Comparison of ENCODE assay signal across 8 cellular contexts in genomic region chr3:128488995-128489859, GRCh38. TPM values are rescaled to one million over a fixed set of nuclear protein-coding genes. Genes with fewer than 3 reads are reported as not detected.
DNase-seq lines count a peak whose midpoint lies in the region; ATAC-seq and TF ChIP-seq lines count a peak whose summit lies in the region.

No MANE protein-coding gene starts in this region.

- peaks cover 48 to 74% of the 10 kb centered on the region in 2 donors for H3K27me3 Mint-ChIP-seq in T-cell
- H3K27me3 Mint-ChIP-seq in mesothelial cell of epicardium (ENCODE audit: low read depth), result peaks cover 19% of the 10 kb centered on the region

- H3K4me1 ChIP-seq in ectodermal cell (ENCODE audit: control insufficient read depth, insufficient read depth, low read length), result peaks cover 51% of the 10 kb centered on the region
- peaks cover 85% of the 10 kb centered on the region for H3K4me1 ChIP-seq in vagina

- CTCF ChIA-PET in T-cell (lab: Charles Lee), result interaction anchor here in 1 of 2 donors (0.5 to 1.0 kb wide), 3 partner anchors 62 to 901 kb away, joined by 3 to 5 read pairs (median 4); no protein-coding TSS in a partner anchor

- H3K36me3 Mint-ChIP-seq in T-cell (no peaks in the 10 kb centered on the region), mesothelial cell of epicardium (peaks cover 6% of the 10 kb centered on the region)

- DNase-seq in CD1c-positive myeloid dendritic cell (ENCODE audit: extremely low spot score) (peak; percentile 29), HUDEP-2 (lab: John Stamatoyannopoulos, UW; ENCODE audit: unreplicated experiment in 76 of 76) (peak in 67 of 76 experiments; percentile 25 to 77 (median 57)), T-cell (peak in 4 of 34 experiments; percentile 25 to 41 (median 28)), mesothelial cell of epicardium (ENCODE audit: low spot score in 2 of 2, unreplicated experiment in 2 of 2) (peak in 1 of 2 experiments; percentile 82), vagina (ENCODE audit: extremely low spot score in 2 of 2) (no peak), omental fat pad (ENCODE audit: low spot score) (no peak)

- H3K4me3 ChIP-seq in ectodermal cell (ENCODE audit: insufficient read depth, low read depth, low read length) (peak overlapping the region; percentile 24), vagina (peak overlapping the region; percentile 83)

- POLR2A ChIA-PET in T-cell (lab: Charles Lee), result no interaction called here

- ATAC-seq in T-cell (replicated peaks in 1 of 4) (peak in 1 of 4 experiments; percentile 9), HG03159 (IDR thresholded peaks at IDR 0.05; ENCODE audit: unreplicated experiment) (no peak), omental fat pad (ENCODE audit: low FRiP score) (no peak)

- H3K27ac ChIP-seq in ectodermal cell (ENCODE audit: insufficient read depth, low read depth, low read length, poor library complexity, severe bottlenecking), result no peak overlapping the region
- peak overlapping the region; percentile 95 for H3K27ac ChIP-seq in vagina

- no peaks in the 10 kb centered on the region for H3K36me3 ChIP-seq in ectodermal cell (ENCODE audit: control insufficient read depth, insufficient read depth, low read length)
- no peaks in the 10 kb centered on the region for H3K36me3 ChIP-seq in vagina

- H3K4me1 Mint-ChIP-seq in T-cell (peaks cover 35 to 50% (median 36%) of the 10 kb centered on the region in 3 donors), mesothelial cell of epicardium (peaks cover 49% of the 10 kb centered on the region)

- H3K9me3 ChIP-seq in ectodermal cell (ENCODE audit: control insufficient read depth, low read length) (no peaks in the 10 kb centered on the region), vagina (no peaks in the 10 kb centered on the region)

- H3K4me3 Mint-ChIP-seq in T-cell (peak overlapping the region; percentile 67 to 85 (median 75)), mesothelial cell of epicardium (peak overlapping the region; percentile 94)

- peak in 1 of 2 donors; percentile 63 for TF ChIP-seq POLR2A in vagina (IDR thresholded peaks at IDR 0.05)

- no peak overlapping the region for H3K27ac Mint-ChIP-seq in T-cell
- peak overlapping the region; percentile 97 for H3K27ac Mint-ChIP-seq in mesothelial cell of epicardium

- TF ChIP-seq CTCF in mesothelial cell of epicardium (IDR thresholded peaks at IDR 0.05; ENCODE audit: unreplicated experiment), result no peak
- no peak for TF ChIP-seq CTCF in vagina (IDR thresholded peaks at IDR 0.05)
- no peak for TF ChIP-seq CTCF in omental fat pad (IDR thresholded peaks at IDR 0.05)

- no peaks in the 10 kb centered on the region for H3K9me3 Mint-ChIP-seq in T-cell
- no peaks in the 10 kb centered on the region for H3K9me3 Mint-ChIP-seq in mesothelial cell of epicardium

- peaks cover 100% of the 10 kb centered on the region for H3K27me3 ChIP-seq in ectodermal cell (ENCODE audit: control insufficient read depth, insufficient read depth, low read length, poor library complexity, severe bottlenecking)
- no peaks in the 10 kb centered on the region for H3K27me3 ChIP-seq in vagina

- intact Hi-C loops in vagina (cut with DNase I), result loop anchor here (2.0 kb wide), 1 partner anchor 310 kb away; no protein-coding TSS in a partner anchor

- WGBS in ectodermal cell, 2 experiments, result 1% methylated on average over 89 of the region's 89 CpGs

RNA-seq across cellular contexts. Expression of gene GATA2, which starts 3.8 kb away (rescaled TPM):
- total RNA-seq in T-cell (1 to 10 TPM in 4 of 5 donors, under 1 TPM in 1; 0.98 to 4.6 (median 3.5) TPM), mesothelial cell of epicardium (53.2 to 60.4 TPM (median 54.3 TPM) in 3 replicates), vagina (50.6 TPM), omental fat pad (10 to 100 TPM in 2 of 4 donors, 1 to 10 TPM in 2; 4.2 to 32.5 (median 9.0) TPM)
- 0.80 TPM for polyA plus RNA-seq in ectodermal cell (2013, experiment 1 of 4)
- polyA plus RNA-seq in ectodermal cell (2013, experiment 2 of 4), result 0.78 TPM
- 0.53 TPM for polyA plus RNA-seq in ectodermal cell (2013, experiment 3 of 4)
- 0.81 TPM for polyA plus RNA-seq in ectodermal cell (2013, experiment 4 of 4)

RNA-seq across cellular contexts. Expression of gene DNAJB8, which starts 22.5 kb away (rescaled TPM):
- total RNA-seq in T-cell (not detected), mesothelial cell of epicardium (not detected in 3 replicates), vagina (not detected), omental fat pad (not detected)
- not detected for polyA plus RNA-seq in ectodermal cell (2013, experiment 1 of 4)
- polyA plus RNA-seq in ectodermal cell (2013, experiment 2 of 4), result not detected
- not detected for polyA plus RNA-seq in ectodermal cell (2013, experiment 3 of 4)
- not detected for polyA plus RNA-seq in ectodermal cell (2013, experiment 4 of 4)

Comparison
In these comparisons a context has a peak if more than half of its experiments do, and no peak if none do; other contexts are left out.
1. DNase-seq: peak in CD1c-positive myeloid dendritic cell (single experiment) and HUDEP-2 (67 of 76); none in vagina (0 of 2) and omental fat pad (single experiment).